ENCODE assay signal across 26 cellular contexts in the genomic region with DNA sequence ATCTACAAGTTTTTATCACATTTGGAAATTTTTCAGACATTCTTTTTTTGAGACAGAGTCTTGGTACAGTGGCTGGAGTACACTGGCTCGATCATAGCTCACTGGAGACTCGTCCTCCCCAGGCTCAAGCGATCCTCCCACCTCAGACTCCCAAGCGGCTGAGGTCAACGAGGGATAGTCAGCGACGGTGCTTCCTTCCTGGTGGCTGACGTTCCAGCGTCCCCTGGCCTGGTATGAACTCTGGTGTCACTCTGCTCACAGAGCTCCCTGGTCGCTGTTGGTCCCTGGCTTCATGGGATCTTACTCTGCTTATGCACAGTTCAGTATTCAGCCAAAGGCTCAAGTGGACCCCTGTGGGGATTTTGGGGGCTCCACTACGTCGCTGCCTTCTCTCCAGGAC. TPM values are rescaled to one million over a fixed set of nuclear protein-coding genes. Genes with fewer than 3 reads are reported as not detected.
"Had no signal": no experiment of that assay in that cellular context is flagged by ENCODE, and none has a peak within 500 bp of the region (broad histone marks: within the 10 kb centered on the region; RNA-seq: fewer than 3 reads in every experiment).

No MANE protein-coding gene starts in this region.

- H3K4me2 ChIP-seq: hepatocyte had no signal

- ATAC-seq: effector memory CD8-positive, alpha-beta T cell; esophagus mucosa; gastrocnemius medialis; left cardiac atrium; left lung; left ventricle myocardium superior; lower lobe of right lung; mucosa of descending colon had no signal

- FAIRE-seq: endometrium had no signal

- H3K9me3 ChIP-seq: colonic mucosa, gastrocnemius medialis, mucosa of descending colon had no signal

- H3K27me3 ChIP-seq: hepatocyte had no signal

- H3K36me3 ChIP-seq: colonic mucosa, esophagus squamous epithelium, gastrocnemius medialis, left lung, lower lobe of right lung had no signal

- H3K4me3 ChIP-seq: colonic mucosa, esophagus squamous epithelium, gastrocnemius medialis, hepatocyte, left lung, lower lobe of right lung, mucosa of descending colon had no signal

- H3K27ac ChIP-seq: colonic mucosa, epithelial cell of prostate, esophagus squamous epithelium, gastrocnemius medialis, hepatocyte, left lung, lower lobe of right lung had no signal

- H2AFZ ChIP-seq: hepatocyte had no signal

- DNase-seq: colonic mucosa; cortex of kidney; effector CD8-positive, alpha-beta T cell; effector memory CD8-positive, alpha-beta T cell; endodermal cell; erythroblast; esophagus squamous epithelium; foreskin fibroblast; foreskin melanocyte; gastrocnemius medialis; glutamatergic neuron; head of caudate nucleus; hypothalamus; immature natural killer cell; islet precursor cell; left cardiac atrium; left ventricle myocardium superior; lower lobe of right lung; mesenchymal stem cell had no signal

RNA-seq across cellular contexts. Expression of a gene that starts 3.5 kb away (rescaled TPM):
- total RNA-seq: myocyte had no signal
- polyA plus RNA-seq: immature natural killer cell had no signal
